29 cellular contexts compared by ENCODE assay signal in genomic region chr3:4432233-4432632, GRCh38.
"Had no signal": no experiment of that assay in that cellular context is flagged by ENCODE, and none has a peak within 500 bp of the region (broad histone marks: within the 10 kb centered on the region; RNA-seq: fewer than 3 reads in every experiment).

No MANE protein-coding gene starts in this region.

- H3K4me3 Mint-ChIP-seq: activated CD4-positive, alpha-beta memory T cell treated with anti-CD3 and anti-CD28 coated beads, Interleukin-2, amount 10 ng/mL, durations not matched to agents 7 days and 5 days; activated CD4-positive, alpha-beta T cell treated with anti-CD3 and anti-CD28 coated beads for 36 hours; activated T-helper 1 cell treated with anti-CD3 and anti-CD28 coated beads, Interleukin-12 subunit alpha, Interleukin-12 subunit beta, Interleukin-2, Interleukin-4 antibody, amounts not matched to agents 30 ng/mL and 10 ng/mL and 1 ng/mL, durations not matched to agents 14 hours and 24 hours and 36 hours had no signal

- H3K9ac ChIP-seq: KMS-11, SK-N-SH had no signal

- H3K4me1 ChIP-seq: breast epithelium, Peyer's patch, SJCRH30 had no signal

- H3K27ac ChIP-seq: breast epithelium, KMS-11, Peyer's patch, RWPE1, SJCRH30, VCaP had no signal

- H3K27ac Mint-ChIP-seq: activated CD4-positive, alpha-beta memory T cell treated with anti-CD3 and anti-CD28 coated beads, Interleukin-2, amount 10 ng/mL, durations not matched to agents 7 days and 5 days; activated CD4-positive, alpha-beta T cell treated with anti-CD3 and anti-CD28 coated beads for 36 hours; activated T-helper 1 cell treated with anti-CD3 and anti-CD28 coated beads, Interleukin-12 subunit alpha, Interleukin-12 subunit beta, Interleukin-2, Interleukin-4 antibody, amounts not matched to agents 30 ng/mL and 10 ng/mL and 1 ng/mL, durations not matched to agents 14 hours and 24 hours and 36 hours had no signal

- H3K36me3 ChIP-seq: breast epithelium, SJCRH30 had no signal

- ATAC-seq: activated CD4-positive, alpha-beta T cell treated with anti-CD3 and anti-CD28 coated beads for 36 hours had no signal

- H3K9me3 ChIP-seq: Peyer's patch, SJCRH30, SK-N-SH had no signal

- DNase-seq: activated CD4-positive, alpha-beta memory T cell treated with anti-CD3 and anti-CD28 coated beads, Interleukin-2, amount 10 ng/mL, durations not matched to agents 7 days and 5 days; activated CD4-positive, alpha-beta T cell treated with anti-CD3 and anti-CD28 coated beads for 36 hours; activated CD4-positive, alpha-beta T cell treated with anti-CD3 and anti-CD28 coated beads, Interleukin-2, amount 50 U/mL, for 1 hour; activated CD8-positive, alpha-beta memory T cell treated with anti-CD3 and anti-CD28 coated beads, Interleukin-2, amount 50 U/mL, for 4 hours; activated effector memory CD4-positive, alpha-beta T cell treated with anti-CD3 and anti-CD28 coated beads, Interleukin-2, amount 50 U/mL, for 16 hours; activated naive CD4-positive, alpha-beta T cell treated with Interleukin-2 at 50 U/mL for 16 hours; aorta; caudate nucleus; NCI-H1092 treated with DMSO at 0.1 percent for 48 hours; NCI-H1417 treated with DMSO at 0.1 percent for 48 hours; NCI-H1694; NCI-H2029; NCI-H2107; NCI-H2171 treated with DMSO at 0.1 percent for 48 hours; NCI-H345; NCI-H510A; NCI-H526 treated with DMSO at 0.1 percent for 48 hours; NK-92 treated with Interleukin-12 subunit alpha and Interleukin-12 subunit beta, amount 100 ng/mL, for 24 hours; OCI-M1; Peyer's patch; Right ventricle myocardium superior; SJCRH30; SK-N-SH; T-helper 1 cell had no signal

- H3K27me3 ChIP-seq: breast epithelium, Peyer's patch, SJCRH30 had no signal

- H3K4me3 ChIP-seq: breast epithelium, Peyer's patch, SJCRH30 had no signal

- H3K27me3 Mint-ChIP-seq: activated CD4-positive, alpha-beta memory T cell treated with anti-CD3 and anti-CD28 coated beads, Interleukin-2, amount 10 ng/mL, durations not matched to agents 7 days and 5 days; activated CD4-positive, alpha-beta T cell treated with anti-CD3 and anti-CD28 coated beads for 36 hours had no signal
